In the genomic region with DNA sequence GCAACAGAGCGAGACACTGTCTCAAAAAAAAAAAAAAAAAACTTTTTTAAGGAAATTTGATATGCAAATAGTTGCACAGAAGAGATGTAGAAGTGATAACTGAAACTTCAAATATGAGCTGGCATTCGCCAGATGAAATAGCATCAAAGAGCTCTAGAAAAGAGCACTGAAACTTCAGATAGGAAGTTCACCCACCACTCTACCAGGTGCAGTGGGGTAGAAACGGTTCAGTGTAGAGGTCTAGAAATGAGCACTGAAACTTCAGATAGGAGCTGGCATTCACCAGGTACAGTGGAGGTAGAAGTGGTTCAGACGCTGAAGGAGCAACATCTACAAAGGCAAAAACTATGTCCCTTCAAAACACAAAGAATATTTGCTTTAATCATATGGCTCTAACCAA, we compare ENCODE assay signal across 1 cellular context.
TF ChIP-seq lines count a peak whose summit lies in the region.

No MANE protein-coding gene starts in this region.

TF ChIP-seq in HEK293, 187 proteins besides CTCF, POLR2A, EP300 and RAD21:
- TF ChIP-seq ZNF302 (tag by site-specific recombination; IDR thresholded peaks at IDR 0.05; ENCODE audit: low read depth) (no peak), ZNF560 (tag by site-specific recombination; IDR thresholded peaks at IDR 0.05; ENCODE audit: borderline replicate concordance) (no peak), ZNF133 (tag by site-specific recombination; IDR thresholded peaks at IDR 0.05) (peak; percentile 78; the same call in 1 of the 2 replicates)
